In genomic region chr6:31676322-31676903, GRCh38 we compare ENCODE assay signal across 27 cellular contexts. TPM values are rescaled to one million over a fixed set of nuclear protein-coding genes. Genes with fewer than 3 reads are reported as not detected.
A peak's percentile ranks its signal among the peaks of the same experiment; 100 is the strongest.
DNase-seq lines count a peak whose midpoint lies in the region; ATAC-seq, FAIRE-seq and TF ChIP-seq lines count a peak whose summit lies in the region.
"Had no signal": no experiment of that assay in that cellular context is flagged by ENCODE, and none has a peak within 500 bp of the region (broad histone marks: within the 10 kb centered on the region; RNA-seq: fewer than 3 reads in every experiment).

No MANE protein-coding gene starts in this region.

- intact Hi-C loops in GM12878 (cut with micrococcal nuclease; ENCODE audit: unreplicated experiment): no loop called here

- POLR2A ChIA-PET in GM12878 (lab: Charles Lee): no interaction called here

- H3K27me3 ChIP-seq in GM12878 (replicated peaks in 1 of 2; ENCODE audit: control insufficient read depth in 2 of 2, insufficient read depth in 2 of 2, low read length in 1 of 2): no peaks in the 10 kb centered on the region
- H3K27me3 ChIP-seq: ovary, SJCRH30 had no signal

- peaks cover 10% of the 10 kb centered on the region for H3K36me3 Mint-ChIP-seq in activated T-cell treated with anti-CD3 and anti-CD28 coated beads, Interleukin-2, amount 50 U/mL, for 4 hours (ENCODE audit: insufficient read depth)
- peaks cover 14 to 23% of the 10 kb centered on the region in 2 donors for H3K36me3 Mint-ChIP-seq in stimulated activated naive B cell treated with anti-CD40 and anti-IgM and Interleukin-4, amounts not matched to agents 10 μg/mL and 1 μg/mL and 100 μg/mL, for 72 hours
- H3K36me3 Mint-ChIP-seq in progenitor cell of endocrine pancreas (ENCODE audit: insufficient read depth): peaks cover 6% of the 10 kb centered on the region

- no peak overlapping the region for H3K4me3 ChIP-seq in GM12878
- H3K4me3 ChIP-seq: ovary, SJCRH30, smooth muscle cell had no signal

- H3K4me2 ChIP-seq in GM12878 (ENCODE audit: control insufficient read depth, insufficient read depth): no peak overlapping the region
- H3K4me2 ChIP-seq: smooth muscle cell had no signal

- DNase-seq in activated T-cell treated with anti-CD3 and anti-CD28 coated beads, Interleukin-2, amount 50 U/mL, for 4 hours: no peak
- no peak for DNase-seq in activated T-cell treated with anti-CD3 and anti-CD28 coated beads, Interleukin-2, amount 50 U/mL, for 1 hour
- DNase-seq in NAMALWA (ENCODE audit: low spot score) (peak; percentile 29), GM12878 (ENCODE audit: low read depth, low spot score) (no peak), progenitor cell of endocrine pancreas (ENCODE audit: low spot score, unreplicated experiment) (no peak), RKO (ENCODE audit: low spot score) (no peak)
- no peak for DNase-seq in stimulated activated naive B cell treated with anti-CD40 and anti-IgM and Interleukin-4, amounts not matched to agents 10 μg/mL and 1 μg/mL and 100 μg/mL, for 72 hours
- DNase-seq in effector CD8-positive, alpha-beta T cell (lab: John Stamatoyannopoulos, UW): no peak
- DNase-seq: activated CD4-positive, alpha-beta T cell treated with anti-CD3 and anti-CD28 coated beads for 4 hours; activated effector memory CD4-positive, alpha-beta T cell treated with anti-CD3 and anti-CD28 coated beads, Interleukin-2, amount 50 U/mL, for 16 hours; effector CD4-positive, alpha-beta T cell; foreskin melanocyte; H7; mesendoderm; naive thymus-derived CD8-positive, alpha-beta T cell; NCI-H2081 treated with DMSO at 0.1 percent for 48 hours; NCI-H82; ovary; SJCRH30; stimulated activated CD4-positive, alpha-beta T cell treated with anti-CD3 and anti-CD28 coated beads, Interleukin-2, amount 100 ng/mL, for 24 hours; T-helper 1 cell had no signal

- peak overlapping the region; percentile 81 for H3K27ac Mint-ChIP-seq in stimulated activated naive B cell treated with anti-CD40 and anti-IgM and Interleukin-4, amounts not matched to agents 10 μg/mL and 1 μg/mL and 100 μg/mL, for 72 hours
- no peak overlapping the region for H3K27ac Mint-ChIP-seq in progenitor cell of endocrine pancreas

- TF ChIP-seq EP300 in GM12878 (IDR thresholded peaks at IDR 0.05; ENCODE audit: borderline replicate concordance in 1 of 2, control insufficient read depth in 1 of 2, low read depth in 2 of 2, low read length in 2 of 2): no peak

- no TSS peak for BruUV-seq in GM12878 (replicated peaks; lab: Mats Ljungman, UMichigan)

- ATAC-seq in activated T-cell treated with anti-CD3 and anti-CD28 coated beads, Interleukin-2, amount 50 U/mL, for 4 hours: no peak
- ATAC-seq in GM12878: peak; percentile 58
- peak; percentile 52 to 58 for ATAC-seq in stimulated activated naive B cell treated with anti-CD40 and anti-IgM and Interleukin-4, amounts not matched to agents 10 μg/mL and 1 μg/mL and 100 μg/mL, for 72 hours (replicated peaks)
- ATAC-seq: esophagus mucosa; left lobe of liver; naive thymus-derived CD8-positive, alpha-beta T cell had no signal

- H3K4me1 ChIP-seq in GM12878 (ENCODE audit: control insufficient read depth, insufficient read depth, low read length): peaks cover 6% of the 10 kb centered on the region
- H3K4me1 ChIP-seq: SJCRH30 had no signal

- H3K27me3 Mint-ChIP-seq in activated T-cell treated with anti-CD3 and anti-CD28 coated beads, Interleukin-2, amount 50 U/mL, for 4 hours (ENCODE audit: low read depth): no peaks in the 10 kb centered on the region
- no peaks in the 10 kb centered on the region for H3K27me3 Mint-ChIP-seq in stimulated activated naive B cell treated with anti-CD40 and anti-IgM and Interleukin-4, amounts not matched to agents 10 μg/mL and 1 μg/mL and 100 μg/mL, for 72 hours
- H3K27me3 Mint-ChIP-seq in progenitor cell of endocrine pancreas: no peaks in the 10 kb centered on the region
- H3K27me3 Mint-ChIP-seq: naive thymus-derived CD8-positive, alpha-beta T cell had no signal

- H3K36me3 ChIP-seq in GM12878 (ENCODE audit: control insufficient read depth in 2 of 2, insufficient read depth in 2 of 2, low read length in 1 of 2): peaks cover 4 to 10% of the 10 kb centered on the region in 2 experiments
- H3K36me3 ChIP-seq: ovary had no signal

- H3K9ac ChIP-seq in GM12878 (ENCODE audit: control insufficient read depth, insufficient read depth, low read length): no peak overlapping the region; the same call in 1 of the 2 replicates

- CTCF ChIA-PET in GM12878 (lab: Yijun Ruan, JAX): interaction anchor here (1.7 kb wide), 1 partner anchor 13 kb away, joined by 4 read pairs; no protein-coding TSS in a partner anchor

- H3K9me3 ChIP-seq in GM12878 (replicated peaks; ENCODE audit: control insufficient read depth, insufficient read depth, low read length): no peaks in the 10 kb centered on the region
- H3K9me3 ChIP-seq: ovary, SJCRH30 had no signal

- no peak for FAIRE-seq in GM12878 (lab: Jason Lieb, UNC)
- FAIRE-seq: GM12892 had no signal

- H3K4me1 Mint-ChIP-seq in activated T-cell treated with anti-CD3 and anti-CD28 coated beads, Interleukin-2, amount 50 U/mL, for 4 hours (ENCODE audit: low read depth): peaks cover 14% of the 10 kb centered on the region
- H3K4me1 Mint-ChIP-seq in stimulated activated naive B cell treated with anti-CD40 and anti-IgM and Interleukin-4, amounts not matched to agents 10 μg/mL and 1 μg/mL and 100 μg/mL, for 72 hours: peaks cover 20 to 22% of the 10 kb centered on the region in 2 donors
- peaks cover 5% of the 10 kb centered on the region for H3K4me1 Mint-ChIP-seq in progenitor cell of endocrine pancreas (ENCODE audit: low read depth)

- TF ChIP-seq RAD21 in GM12878 (IDR thresholded peaks at IDR 0.05; ENCODE audit: insufficient read depth, low read depth, low read length): no peak

- in situ Hi-C loops in GM12878 (cut with MboI): no loop called here

- TF ChIP-seq CTCF in GM12878 (IDR thresholded peaks at IDR 0.05 in 2 of 3, conservative IDR thresholded peaks at IDR 0.05 in 1 of 3; ENCODE audit: control insufficient read depth in 2 of 3, extremely low read depth in 1 of 3, insufficient read depth in 1 of 3, low read depth in 3 of 3, low read length in 3 of 3): no peak
- no peak for TF ChIP-seq CTCF in progenitor cell of endocrine pancreas (IDR thresholded peaks at IDR 0.05; ENCODE audit: unreplicated experiment)

- no peak for TF ChIP-seq POLR2A in GM12878 (IDR thresholded peaks at IDR 0.05; ENCODE audit: low read depth, low read length)

- no peak overlapping the region for H2AFZ ChIP-seq in GM12878 (ENCODE audit: control insufficient read depth, low read depth, low read length)

- H3K79me2 ChIP-seq in GM12878 (ENCODE audit: control insufficient read depth, insufficient read depth, low read length): no peaks in the 10 kb centered on the region

- no peak overlapping the region for H3K27ac ChIP-seq in GM12878 (ENCODE audit: control insufficient read depth, insufficient read depth)
- H3K27ac ChIP-seq: ovary, SJCRH30 had no signal

- SMC1A ChIA-PET in GM12878 (lab: Charles Lee; ENCODE audit: uncharacterized antibody, unreplicated experiment): interaction anchor here (0.6 to 1.5 kb wide), 2 partner anchors 10 to 385 kb away, joined by 3 read pairs; no protein-coding TSS in a partner anchor

- no peaks in the 10 kb centered on the region for H4K20me1 ChIP-seq in GM12878 (ENCODE audit: control insufficient read depth, insufficient read depth)

- RAD21 ChIA-PET in GM12878 (lab: Charles Lee; ENCODE audit: unreplicated experiment): no interaction called here

- WGBS in GM12878 (ENCODE audit: insufficient coverage, insufficient replicate concordance, low lambda C conversion rate, missing lambda C conversion rate): 11% methylated on average over 4 of the region's 4 CpGs

- H3K9me3 Mint-ChIP-seq in activated T-cell treated with anti-CD3 and anti-CD28 coated beads, Interleukin-2, amount 50 U/mL, for 4 hours: no peaks in the 10 kb centered on the region
- H3K9me3 Mint-ChIP-seq in stimulated activated naive B cell treated with anti-CD40 and anti-IgM and Interleukin-4, amounts not matched to agents 10 μg/mL and 1 μg/mL and 100 μg/mL, for 72 hours: no peaks in the 10 kb centered on the region
- H3K9me3 Mint-ChIP-seq in progenitor cell of endocrine pancreas (ENCODE audit: low read depth): no peaks in the 10 kb centered on the region
- H3K9me3 Mint-ChIP-seq: brain; naive thymus-derived CD8-positive, alpha-beta T cell had no signal

- peak overlapping the region; percentile 26 for H3K4me3 Mint-ChIP-seq in activated T-cell treated with anti-CD3 and anti-CD28 coated beads, Interleukin-2, amount 50 U/mL, for 4 hours
- H3K4me3 Mint-ChIP-seq in stimulated activated naive B cell treated with anti-CD40 and anti-IgM and Interleukin-4, amounts not matched to agents 10 μg/mL and 1 μg/mL and 100 μg/mL, for 72 hours: peak overlapping the region in 1 of 2 donors; percentile 30
- no peak overlapping the region for H3K4me3 Mint-ChIP-seq in progenitor cell of endocrine pancreas (ENCODE audit: low read depth)
- H3K4me3 Mint-ChIP-seq: brain; naive thymus-derived CD8-positive, alpha-beta T cell had no signal

RNA-seq across cellular contexts. Expression of gene LY6G5C, which starts 4.5 kb away (rescaled TPM):
- total RNA-seq in activated T-cell treated with anti-CD3 and anti-CD28 coated beads, Interleukin-2, amount 50 U/mL, for 4 hours: 1 to 10 TPM; 2.3 to 3.8 (median 3.1) TPM
- total RNA-seq in GM12878 (2013; cell fraction: nucleolus; rRNA removed): 0.46 TPM in 1 of 2 replicates, not detected in the other
- total RNA-seq in GM12878 (2014; rRNA removed): 0.71 and 1.5 TPM in 2 replicates
- 0.76 and 0.92 TPM in 2 replicates for total RNA-seq in GM12878 (2014; rRNA removed; fragmentation: Illumina TruSeq; extraction: Trizol)
- total RNA-seq in GM12878 (2021): 1.7 and 1.8 TPM in 2 replicates
- 0.85 TPM for polyA plus RNA-seq in GM12878 (2011; ENCODE audit: low read depth)
- polyA plus RNA-seq in GM12878 (2011; rRNA removed): 1.3 and 2.6 TPM in 2 replicates
- 2.6 and 3.3 TPM in 2 replicates for polyA plus RNA-seq in GM12878 (2011; cell fraction: cytosol; rRNA removed)
- polyA plus RNA-seq in GM12878 (2011; cell fraction: nucleus; rRNA removed): 5.9 and 7.5 TPM in 2 replicates
- polyA plus RNA-seq in GM12878 (2012): 1.1 and 1.7 TPM in 2 replicates
- 1.7 and 2.5 TPM in 2 replicates for polyA plus RNA-seq in GM12878 (2014; fragmentation: Illumina TruSeq; extraction: Trizol)
- polyA plus RNA-seq in GM12878 (2014; fragmentation: Nextera tagmentation; extraction: Ambion mirVana): 1 to 10 TPM in 1 of 2 experiments, under 1 TPM in 1; 0.87 to 1.2 TPM
- polyA plus RNA-seq in GM12878 (2014; rRNA removed): 0.98 and 1.8 TPM in 2 replicates
- polyA plus RNA-seq in GM12878 (2016; fragmentation: Nextera tagmentation; extraction: Ambion mirVana): 1 to 10 TPM; 4.0 to 6.1 TPM
- 0.66 and 0.72 TPM in 2 replicates for polyA minus RNA-seq in GM12878 (2011; rRNA and poly(A)+ RNA removed)
- polyA minus RNA-seq in GM12878 (2011; cell fraction: cytosol; rRNA and poly(A)+ RNA removed): not detected in 2 replicates
- 0.24 and 0.96 TPM in 2 replicates for polyA minus RNA-seq in GM12878 (2011; cell fraction: nucleus; rRNA and poly(A)+ RNA removed)
- 4.4 and 6.5 TPM in 2 replicates for total RNA-seq in progenitor cell of endocrine pancreas
- total RNA-seq: Daoy had no signal

RNA-seq across cellular contexts. Expression of gene LY6G5B, which starts 6.6 kb away (rescaled TPM):
- total RNA-seq in activated T-cell treated with anti-CD3 and anti-CD28 coated beads, Interleukin-2, amount 50 U/mL, for 4 hours: 10 to 100 TPM; 22.6 to 24.0 (median 22.9) TPM
- total RNA-seq in GM12878 (2013; cell fraction: nucleolus; rRNA removed): 32.1 and 40.5 TPM in 2 replicates
- total RNA-seq in GM12878 (2014; rRNA removed) (3.8 and 5.1 TPM in 2 replicates), GM12878 (2014; rRNA removed; fragmentation: Illumina TruSeq; extraction: Trizol) (3.9 and 4.4 TPM in 2 replicates), GM12878 (2021) (11.1 and 16.5 TPM in 2 replicates), progenitor cell of endocrine pancreas (24.8 and 30.6 TPM in 2 replicates)
- 29.8 TPM for polyA plus RNA-seq in GM12878 (2011; ENCODE audit: low read depth)
- polyA plus RNA-seq in GM12878 (2011; rRNA removed) (5.1 and 6.2 TPM in 2 replicates), GM12878 (2014; fragmentation: Illumina TruSeq; extraction: Trizol) (12.8 and 14.3 TPM in 2 replicates), GM12878 (2014; fragmentation: Nextera tagmentation; extraction: Ambion mirVana) (1 to 10 TPM; 3.2 to 6.5 TPM), GM12878 (2014; rRNA removed) (8.5 and 11.2 TPM in 2 replicates), GM12878 (2016; fragmentation: Nextera tagmentation; extraction: Ambion mirVana) (10 to 100 TPM in 1 of 2 experiments, 1 to 10 TPM in 1; 9.7 to 10.5 TPM)
- polyA plus RNA-seq in GM12878 (2011; cell fraction: cytosol; rRNA removed): 4.2 and 5.5 TPM in 2 replicates
- polyA plus RNA-seq in GM12878 (2011; cell fraction: nucleus; rRNA removed): 67.7 and 71.9 TPM in 2 replicates
- polyA plus RNA-seq in GM12878 (2012): 18.7 and 40.5 TPM in 2 replicates
- 4.2 and 5.9 TPM in 2 replicates for polyA minus RNA-seq in GM12878 (2011; rRNA and poly(A)+ RNA removed)
- 1.0 TPM in 1 of 2 replicates, not detected in the other for polyA minus RNA-seq in GM12878 (2011; cell fraction: cytosol; rRNA and poly(A)+ RNA removed)
- polyA minus RNA-seq in GM12878 (2011; cell fraction: nucleus; rRNA and poly(A)+ RNA removed): 5.1 and 7.4 TPM in 2 replicates

RNA-seq across cellular contexts. Expression of gene CSNK2B, which starts 10.5 kb away (rescaled TPM):
- total RNA-seq in activated T-cell treated with anti-CD3 and anti-CD28 coated beads, Interleukin-2, amount 50 U/mL, for 4 hours: 100 to 1,000 TPM; 301 to 311 (median 307) TPM
- total RNA-seq in GM12878 (2013; cell fraction: nucleolus; rRNA removed): 106 and 134 TPM in 2 replicates
- total RNA-seq in GM12878 (2014; rRNA removed) (271 and 286 TPM in 2 replicates), GM12878 (2014; rRNA removed; fragmentation: Illumina TruSeq; extraction: Trizol) (189 and 205 TPM in 2 replicates), GM12878 (2021) (203 and 229 TPM in 2 replicates), progenitor cell of endocrine pancreas (163 and 165 TPM in 2 replicates)
- 266 TPM for polyA plus RNA-seq in GM12878 (2011; ENCODE audit: low read depth)
- polyA plus RNA-seq in GM12878 (2011; rRNA removed) (27.1 and 56.3 TPM in 2 replicates), GM12878 (2014; fragmentation: Illumina TruSeq; extraction: Trizol) (371 and 380 TPM in 2 replicates), GM12878 (2014; fragmentation: Nextera tagmentation; extraction: Ambion mirVana) (100 to 1,000 TPM; 286 to 361 TPM), GM12878 (2014; rRNA removed) (118 and 150 TPM in 2 replicates), GM12878 (2016; fragmentation: Nextera tagmentation; extraction: Ambion mirVana) (100 to 1,000 TPM; 380 to 405 TPM)
- 116 and 178 TPM in 2 replicates for polyA plus RNA-seq in GM12878 (2011; cell fraction: cytosol; rRNA removed)
- 147 and 153 TPM in 2 replicates for polyA plus RNA-seq in GM12878 (2011; cell fraction: nucleus; rRNA removed)
- polyA plus RNA-seq in GM12878 (2012): 279 and 302 TPM in 2 replicates
- polyA minus RNA-seq in GM12878 (2011; rRNA and poly(A)+ RNA removed): 142 and 149 TPM in 2 replicates
- 76.6 and 76.8 TPM in 2 replicates for polyA minus RNA-seq in GM12878 (2011; cell fraction: cytosol; rRNA and poly(A)+ RNA removed)
- polyA minus RNA-seq in GM12878 (2011; cell fraction: nucleus; rRNA and poly(A)+ RNA removed): 29.1 and 40.5 TPM in 2 replicates

RNA-seq across cellular contexts. Expression of gene GPANK1, which starts 11.6 kb away (rescaled TPM):
- total RNA-seq in activated T-cell treated with anti-CD3 and anti-CD28 coated beads, Interleukin-2, amount 50 U/mL, for 4 hours: 10 to 100 TPM; 34.9 to 37.8 (median 37.5) TPM
- total RNA-seq in GM12878 (2013; cell fraction: nucleolus; rRNA removed): 18.5 and 19.3 TPM in 2 replicates
- total RNA-seq in GM12878 (2014; rRNA removed) (11.3 and 11.7 TPM in 2 replicates), GM12878 (2014; rRNA removed; fragmentation: Illumina TruSeq; extraction: Trizol) (16.2 and 17.1 TPM in 2 replicates), GM12878 (2021) (17.1 and 17.9 TPM in 2 replicates), progenitor cell of endocrine pancreas (15.2 and 18.0 TPM in 2 replicates)
- 7.9 TPM for polyA plus RNA-seq in GM12878 (2011; ENCODE audit: low read depth)
- polyA plus RNA-seq in GM12878 (2011; rRNA removed) (14.7 and 14.8 TPM in 2 replicates), GM12878 (2014; fragmentation: Illumina TruSeq; extraction: Trizol) (23.9 and 30.5 TPM in 2 replicates), GM12878 (2014; fragmentation: Nextera tagmentation; extraction: Ambion mirVana) (10 to 100 TPM; 11.9 to 13.0 TPM), GM12878 (2014; rRNA removed) (19.5 and 20.1 TPM in 2 replicates), GM12878 (2016; fragmentation: Nextera tagmentation; extraction: Ambion mirVana) (10 to 100 TPM; 36.0 to 36.3 TPM)
- polyA plus RNA-seq in GM12878 (2011; cell fraction: cytosol; rRNA removed): 20.3 and 20.7 TPM in 2 replicates
- 14.7 and 15.8 TPM in 2 replicates for polyA plus RNA-seq in GM12878 (2011; cell fraction: nucleus; rRNA removed)
- 16.4 TPM in 2 replicates for polyA plus RNA-seq in GM12878 (2012)
- polyA minus RNA-seq in GM12878 (2011; rRNA and poly(A)+ RNA removed): 5.7 and 11.7 TPM in 2 replicates
- polyA minus RNA-seq in GM12878 (2011; cell fraction: cytosol; rRNA and poly(A)+ RNA removed): 1.9 and 6.3 TPM in 2 replicates
- 8.6 and 13.2 TPM in 2 replicates for polyA minus RNA-seq in GM12878 (2011; cell fraction: nucleus; rRNA and poly(A)+ RNA removed)

RNA-seq across cellular contexts. Expression of gene C6orf47, which starts 15.8 kb away (rescaled TPM):
- total RNA-seq in activated T-cell treated with anti-CD3 and anti-CD28 coated beads, Interleukin-2, amount 50 U/mL, for 4 hours: 10 to 100 TPM; 17.1 to 18.3 (median 18.2) TPM
- 16.8 and 17.6 TPM in 2 replicates for total RNA-seq in GM12878 (2013; cell fraction: nucleolus; rRNA removed)
- total RNA-seq in GM12878 (2014; rRNA removed) (20.4 and 21.6 TPM in 2 replicates), GM12878 (2014; rRNA removed; fragmentation: Illumina TruSeq; extraction: Trizol) (16.2 and 16.5 TPM in 2 replicates), GM12878 (2021) (16.1 and 17.4 TPM in 2 replicates), progenitor cell of endocrine pancreas (23.6 and 24.1 TPM in 2 replicates)
- 6.6 TPM for polyA plus RNA-seq in GM12878 (2011; ENCODE audit: low read depth)
- polyA plus RNA-seq in GM12878 (2011; rRNA removed) (8.0 and 8.1 TPM in 2 replicates), GM12878 (2014; fragmentation: Illumina TruSeq; extraction: Trizol) (8.2 and 13.4 TPM in 2 replicates), GM12878 (2014; fragmentation: Nextera tagmentation; extraction: Ambion mirVana) (under 1 TPM in 1 of 2 experiments, not detected in 1; 0.16 TPM), GM12878 (2014; rRNA removed) (18.6 and 19.3 TPM in 2 replicates), GM12878 (2016; fragmentation: Nextera tagmentation; extraction: Ambion mirVana) (10 to 100 TPM; 17.3 to 20.1 TPM)
- polyA plus RNA-seq in GM12878 (2011; cell fraction: cytosol; rRNA removed): 7.9 and 10.2 TPM in 2 replicates
- 6.9 and 9.0 TPM in 2 replicates for polyA plus RNA-seq in GM12878 (2011; cell fraction: nucleus; rRNA removed)
- 13.4 and 14.9 TPM in 2 replicates for polyA plus RNA-seq in GM12878 (2012)
- polyA minus RNA-seq in GM12878 (2011; rRNA and poly(A)+ RNA removed): 6.9 and 15.1 TPM in 2 replicates
- polyA minus RNA-seq in GM12878 (2011; cell fraction: cytosol; rRNA and poly(A)+ RNA removed): 3.6 and 4.4 TPM in 2 replicates
- 12.0 and 16.6 TPM in 2 replicates for polyA minus RNA-seq in GM12878 (2011; cell fraction: nucleus; rRNA and poly(A)+ RNA removed)

Comparison
In these comparisons a context has a peak if more than half of its experiments do, and no peak if none do; other contexts are left out.
1. ATAC-seq: peak in GM12878 (single experiment) and stimulated activated naive B cell treated with anti-CD40 and anti-IgM and Interleukin-4, amounts not matched to agents 10 μg/mL and 1 μg/mL and 100 μg/mL, for 72 hours (2 of 2); none in activated T-cell treated with anti-CD3 and anti-CD28 coated beads, Interleukin-2, amount 50 U/mL, for 4 hours (0 of 2).